Comparison of ENCODE assay signal across 12 cellular contexts in genomic region chr11:125977333-125977732, GRCh38. TPM values are rescaled to one million over a fixed set of nuclear protein-coding genes. Genes with fewer than 3 reads are reported as not detected.
"Had no signal": no experiment of that assay in that cellular context is flagged by ENCODE, and none has a peak within 500 bp of the region (broad histone marks: within the 10 kb centered on the region; RNA-seq: fewer than 3 reads in every experiment).

No MANE protein-coding gene starts in this region.

- H3K9me3 ChIP-seq: HAP-1 had no signal

- ATAC-seq: GM23338, HCT116 had no signal

- H3K9ac ChIP-seq: GM23248 had no signal

- FAIRE-seq: H54 had no signal

- H2AFZ ChIP-seq: GM23248, GM23338 had no signal

- H3K4me2 ChIP-seq: GM23338 had no signal

- DNase-seq: GM23248, GOT3, H7, H9, HCEC 1CT, HFFc6 had no signal

- H3K36me3 ChIP-seq: HAP-1 had no signal

- H3K27ac ChIP-seq: GM23248 had no signal

- H3K4me3 ChIP-seq: GM23248, GM23338, HAP-1 had no signal

RNA-seq across cellular contexts. Expression of gene VSIG10L2, which starts 31.5 kb away (rescaled TPM):
- total RNA-seq: GM23248, GM23338, H1, H4, H7, H9, HFFc6 had no signal
- polyA plus RNA-seq: GM23248, H1 had no signal
